8 cellular contexts compared by ENCODE assay signal in the genomic region with DNA sequence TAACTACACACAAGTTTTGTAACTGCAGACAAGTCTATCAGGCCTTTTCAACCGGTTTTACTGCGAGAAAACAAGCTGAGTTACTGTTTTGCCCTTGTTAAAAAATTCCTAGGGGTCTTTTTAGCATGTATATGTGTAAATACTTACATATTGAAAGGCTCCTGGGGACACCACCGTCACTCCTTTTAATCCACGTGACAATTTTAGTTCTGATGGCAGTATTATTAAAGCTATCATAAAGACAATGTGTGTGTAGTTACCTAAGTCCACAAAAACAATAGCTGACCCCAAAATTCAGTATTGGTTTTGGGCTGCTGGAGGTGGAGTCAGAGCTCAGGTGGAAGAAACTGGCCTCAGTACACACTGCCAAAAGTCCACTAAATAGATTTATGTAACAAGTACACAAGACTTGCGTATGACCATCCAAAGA. TPM values are rescaled to one million over a fixed set of nuclear protein-coding genes. Genes with fewer than 3 reads are reported as not detected.
DNase-seq lines count a peak whose midpoint lies in the region; ATAC-seq and TF ChIP-seq lines count a peak whose summit lies in the region.

No MANE protein-coding gene starts in this region.

- H3K4me3 Mint-ChIP-seq in CD4-positive, alpha-beta T cell, result peak overlapping the region; percentile 97
- H3K4me3 Mint-ChIP-seq in activated T-helper 2 cell treated with anti-CD3 and anti-CD28 coated beads, Interferon-gamma antibody, Interleukin-2, Interleukin-4, amounts not matched to agents 10 μg/mL and 5 μg/mL and 100 μg/mL, durations not matched to agents 14 hours and 24 hours and 36 hours (ENCODE audit: low read depth), result peak overlapping the region; percentile 81

- no peak for TF ChIP-seq POLR2A in uterus (IDR thresholded peaks at IDR 0.05)

- no peaks in the 10 kb centered on the region for H3K4me1 ChIP-seq in uterus

- peaks cover 21% of the 10 kb centered on the region for H3K36me3 Mint-ChIP-seq in CD4-positive, alpha-beta T cell (ENCODE audit: low read depth)
- no peaks in the 10 kb centered on the region for H3K36me3 Mint-ChIP-seq in activated T-helper 2 cell treated with anti-CD3 and anti-CD28 coated beads, Interferon-gamma antibody, Interleukin-2, Interleukin-4, amounts not matched to agents 10 μg/mL and 5 μg/mL and 100 μg/mL, durations not matched to agents 14 hours and 24 hours and 36 hours (ENCODE audit: low read depth)

- H3K4me3 ChIP-seq in HL-60 (replicated peaks; ENCODE audit: insufficient read depth, low read length) (no peak overlapping the region), uterus (no peak overlapping the region)

- no peaks in the 10 kb centered on the region for H3K27me3 Mint-ChIP-seq in CD4-positive, alpha-beta T cell
- no peaks in the 10 kb centered on the region for H3K27me3 Mint-ChIP-seq in activated T-helper 2 cell treated with anti-CD3 and anti-CD28 coated beads, Interferon-gamma antibody, Interleukin-2, Interleukin-4, amounts not matched to agents 10 μg/mL and 5 μg/mL and 100 μg/mL, durations not matched to agents 14 hours and 24 hours and 36 hours (ENCODE audit: low read depth)

- H3K9me3 ChIP-seq in CD4-positive, alpha-beta T cell (ENCODE audit: control insufficient read depth, low read length), result no peaks in the 10 kb centered on the region
- H3K9me3 ChIP-seq in uterus, result no peaks in the 10 kb centered on the region

- no peak overlapping the region for H3K27ac ChIP-seq in CD4-positive, alpha-beta T cell (ENCODE audit: low read depth, low read length)
- H3K27ac ChIP-seq in HL-60 (replicated peaks) (peak overlapping the region; percentile 83), uterus (no peak overlapping the region)

- DNase-seq in CD4-positive, alpha-beta T cell, result no peak
- no peak for DNase-seq in HL-60 (ENCODE audit: low read depth in 1 of 2, low spot score in 1 of 2)
- DNase-seq in activated T-helper 2 cell treated with anti-CD3 and anti-CD28 coated beads, Interferon-gamma antibody, Interleukin-2, Interleukin-4, amounts not matched to agents 10 μg/mL and 5 μg/mL and 100 μg/mL, durations not matched to agents 14 hours and 24 hours and 36 hours (ENCODE audit: low spot score), result no peak
- no peak for DNase-seq in left lobe of liver (ENCODE audit: low spot score)
- DNase-seq in uterus, result no peak
- no peak for DNase-seq in NCI-H82 treated with DMSO at 0.1 percent for 48 hours (lab: John Stamatoyannopoulos, UW; ENCODE audit: unreplicated experiment)
- no peak for DNase-seq in KG1 (lab: John Stamatoyannopoulos, UW)

- TF ChIP-seq CTCF in CD4-positive, alpha-beta T cell (IDR thresholded peaks at IDR 0.05), result no peak
- no peak for TF ChIP-seq CTCF in HL-60 (IDR thresholded peaks at IDR 0.05; ENCODE audit: insufficient read depth, low read length)
- TF ChIP-seq CTCF in uterus (IDR thresholded peaks at IDR 0.05), result no peak

- POLR2A ChIA-PET in CD4-positive, alpha-beta T cell (lab: Charles Lee), result interaction anchor here (0.7 to 6.0 kb wide), 23 partner anchors 9 to 1821 kb away, joined by 3 to 919 read pairs (median 8); a partner anchor contains a TSS

- no peak for ATAC-seq in CD4-positive, alpha-beta T cell (ENCODE audit: poor library complexity)
- peak; percentile 16 for ATAC-seq in left lobe of liver
- ATAC-seq in HG03442 (IDR thresholded peaks at IDR 0.05; ENCODE audit: unreplicated experiment), result no peak

- H3K36me3 ChIP-seq in uterus, result no peaks in the 10 kb centered on the region

- intact Hi-C loops in CD4-positive, alpha-beta T cell (cut with DNase I, micrococcal nuclease), result loop anchor here (1.0 to 2.0 kb wide), 3 partner anchors 9 to 19 kb away; a partner anchor contains a TSS
- intact Hi-C loops in activated T-helper 2 cell treated with anti-CD3 and anti-CD28 coated beads, Interferon-gamma antibody, Interleukin-2, Interleukin-4, amounts not matched to agents 10 μg/mL and 5 μg/mL and 100 μg/mL, durations not matched to agents 14 hours and 24 hours and 36 hours (cut with micrococcal nuclease), result loop anchor here (1.0 kb wide), 1 partner anchor 9 kb away; no protein-coding TSS in a partner anchor
- intact Hi-C loops in uterus (cut with DNase I; ENCODE audit: low total_unique reads), result no loop called here

- H3K27ac Mint-ChIP-seq in CD4-positive, alpha-beta T cell, result peak overlapping the region; percentile 94
- H3K27ac Mint-ChIP-seq in activated T-helper 2 cell treated with anti-CD3 and anti-CD28 coated beads, Interferon-gamma antibody, Interleukin-2, Interleukin-4, amounts not matched to agents 10 μg/mL and 5 μg/mL and 100 μg/mL, durations not matched to agents 14 hours and 24 hours and 36 hours, result peak overlapping the region; percentile 99

- CTCF ChIA-PET in CD4-positive, alpha-beta T cell (lab: Charles Lee), result interaction anchor here (0.5 to 4.7 kb wide), 10 partner anchors 14 to 1131 kb away, joined by 3 to 40 read pairs (median 4); a partner anchor contains a TSS

- no peaks in the 10 kb centered on the region for H3K9me3 Mint-ChIP-seq in CD4-positive, alpha-beta T cell
- H3K9me3 Mint-ChIP-seq in activated T-helper 2 cell treated with anti-CD3 and anti-CD28 coated beads, Interferon-gamma antibody, Interleukin-2, Interleukin-4, amounts not matched to agents 10 μg/mL and 5 μg/mL and 100 μg/mL, durations not matched to agents 14 hours and 24 hours and 36 hours, result no peaks in the 10 kb centered on the region

- peaks cover 28% of the 10 kb centered on the region for H3K4me1 Mint-ChIP-seq in CD4-positive, alpha-beta T cell (ENCODE audit: low read depth)
- peaks cover 39% of the 10 kb centered on the region for H3K4me1 Mint-ChIP-seq in activated T-helper 2 cell treated with anti-CD3 and anti-CD28 coated beads, Interferon-gamma antibody, Interleukin-2, Interleukin-4, amounts not matched to agents 10 μg/mL and 5 μg/mL and 100 μg/mL, durations not matched to agents 14 hours and 24 hours and 36 hours (ENCODE audit: low read depth)

- no peaks in the 10 kb centered on the region for H3K27me3 ChIP-seq in CD4-positive, alpha-beta T cell (ENCODE audit: control insufficient read depth, insufficient read depth, low read length)
- H3K27me3 ChIP-seq in HL-60 (ENCODE audit: insufficient read depth, poor library complexity, severe bottlenecking) (no peaks in the 10 kb centered on the region), uterus (no peaks in the 10 kb centered on the region)

RNA-seq across cellular contexts. Expression of a gene that starts 41.3 kb away (rescaled TPM):
- total RNA-seq in CD4-positive, alpha-beta T cell, result under 1 TPM; 0.08 to 0.28 TPM
- total RNA-seq in activated T-helper 2 cell treated with anti-CD3 and anti-CD28 coated beads, Interferon-gamma antibody, Interleukin-2, Interleukin-4, amounts not matched to agents 10 μg/mL and 5 μg/mL and 100 μg/mL, durations not matched to agents 14 hours and 24 hours and 36 hours, result 0.32 and 0.39 TPM in 2 replicates
- total RNA-seq in left lobe of liver (14.1 TPM), uterus (1 to 10 TPM; 1.2 to 8.4 (median 6.2) TPM)
